Comparison of ENCODE assay signal across 8 cellular contexts in genomic region chr9:34046784-34047379, GRCh38. TPM values are rescaled to one million over a fixed set of nuclear protein-coding genes. Genes with fewer than 3 reads are reported as not detected.
DNase-seq lines count a peak whose midpoint lies in the region; ATAC-seq and TF ChIP-seq lines count a peak whose summit lies in the region.

No MANE protein-coding gene starts in this region.

- H3K9me3 Mint-ChIP-seq in activated naive CD4-positive, alpha-beta T cell treated with anti-CD3 and anti-CD28 coated beads, Interleukin-2, amount 10 ng/mL, durations not matched to agents 7 days and 5 days = no peaks in the 10 kb centered on the region

- CTCF ChIA-PET in activated naive CD4-positive, alpha-beta T cell treated with anti-CD3 and anti-CD28 coated beads, Interleukin-2, amount 10 ng/mL, durations not matched to agents 7 days and 5 days (lab: Charles Lee) = no interaction called here

- peak overlapping the region; percentile 69 for H3K27ac Mint-ChIP-seq in activated naive CD4-positive, alpha-beta T cell treated with anti-CD3 and anti-CD28 coated beads, Interleukin-2, amount 10 ng/mL, durations not matched to agents 7 days and 5 days

- H3K27ac ChIP-seq in thymus (ENCODE audit: low read depth) = peak overlapping the region; percentile 5
- no peak overlapping the region for H3K27ac ChIP-seq in right atrium auricular region

- peaks cover 45% of the 10 kb centered on the region for H3K4me1 Mint-ChIP-seq in activated naive CD4-positive, alpha-beta T cell treated with anti-CD3 and anti-CD28 coated beads, Interleukin-2, amount 10 ng/mL, durations not matched to agents 7 days and 5 days

- H3K9me3 ChIP-seq in thymus (ENCODE audit: control insufficient read depth) (no peaks in the 10 kb centered on the region), right atrium auricular region (no peaks in the 10 kb centered on the region)

- ATAC-seq in HG03354 (IDR thresholded peaks at IDR 0.05; ENCODE audit: poor library complexity, severe bottlenecking, unreplicated experiment) = no peak

- peaks cover 12% of the 10 kb centered on the region for H3K36me3 Mint-ChIP-seq in activated naive CD4-positive, alpha-beta T cell treated with anti-CD3 and anti-CD28 coated beads, Interleukin-2, amount 10 ng/mL, durations not matched to agents 7 days and 5 days

- DNase-seq in activated naive CD4-positive, alpha-beta T cell treated with anti-CD3 and anti-CD28 coated beads, Interleukin-2, amount 10 ng/mL, durations not matched to agents 7 days and 5 days = peak; percentile 25
- DNase-seq in activated naive CD4-positive, alpha-beta T cell treated with anti-CD3 and anti-CD28 coated beads, Interleukin-2, amount 50 U/mL, for 16 hours = no peak
- DNase-seq in UCSD-AML1 (lab: John Stamatoyannopoulos, UW; ENCODE audit: unreplicated experiment) = peak; percentile 18
- peak; percentile 19 for DNase-seq in glomerular visceral epithelial cell (ENCODE audit: extremely low spot score)
- no peak for DNase-seq in amniotic stem cell (lab: John Stamatoyannopoulos, UW)
- DNase-seq in right atrium auricular region (ENCODE audit: low spot score) = no peak

- H3K27me3 Mint-ChIP-seq in activated naive CD4-positive, alpha-beta T cell treated with anti-CD3 and anti-CD28 coated beads, Interleukin-2, amount 10 ng/mL, durations not matched to agents 7 days and 5 days = no peaks in the 10 kb centered on the region

- no peaks in the 10 kb centered on the region for H3K27me3 ChIP-seq in thymus (ENCODE audit: control insufficient read depth, insufficient read depth)
- no peaks in the 10 kb centered on the region for H3K27me3 ChIP-seq in right atrium auricular region

- H3K4me1 ChIP-seq in thymus (ENCODE audit: control insufficient read depth, insufficient read depth, low read length) (peaks cover 14% of the 10 kb centered on the region), right atrium auricular region (peaks cover 0 to 24% of the 10 kb centered on the region in 2 donors)

- H3K4me3 Mint-ChIP-seq in activated naive CD4-positive, alpha-beta T cell treated with anti-CD3 and anti-CD28 coated beads, Interleukin-2, amount 10 ng/mL, durations not matched to agents 7 days and 5 days = peak overlapping the region; percentile 96

- 29% methylated on average over 5 of the region's 5 CpGs for WGBS in thymus

- peak overlapping the region; percentile 12 for H3K4me3 ChIP-seq in thymus (ENCODE audit: low read length)
- no peak overlapping the region for H3K4me3 ChIP-seq in right atrium auricular region

- peaks cover 6% of the 10 kb centered on the region for H3K36me3 ChIP-seq in thymus (ENCODE audit: control insufficient read depth, insufficient read depth)
- no peaks in the 10 kb centered on the region for H3K36me3 ChIP-seq in right atrium auricular region

- TF ChIP-seq CTCF in right atrium auricular region (IDR thresholded peaks at IDR 0.05) = no peak

RNA-seq across cellular contexts. Expression of gene UBAP2, which starts 1.8 kb away (rescaled TPM):
- polyA plus RNA-seq in thymus = 17.2 TPM
- 10 to 100 TPM; 17.3 to 21.8 TPM for total RNA-seq in right atrium auricular region

Comparison
In these comparisons a context has a peak if more than half of its experiments do, and no peak if none do; other contexts are left out.
1. DNase-seq: peak in activated naive CD4-positive, alpha-beta T cell treated with anti-CD3 and anti-CD28 coated beads, Interleukin-2, amount 10 ng/mL, durations not matched to agents 7 days and 5 days (single experiment), UCSD-AML1 (single experiment) and glomerular visceral epithelial cell (single experiment); none in activated naive CD4-positive, alpha-beta T cell treated with anti-CD3 and anti-CD28 coated beads, Interleukin-2, amount 50 U/mL, for 16 hours (single experiment), amniotic stem cell (single experiment) and right atrium auricular region (single experiment).